8 cellular contexts compared by ENCODE assay signal in genomic region chr1:12231276-12231595, GRCh38. TPM values are rescaled to one million over a fixed set of nuclear protein-coding genes. Genes with fewer than 3 reads are reported as not detected.
DNase-seq lines count a peak whose midpoint lies in the region; ATAC-seq and TF ChIP-seq lines count a peak whose summit lies in the region.

No MANE protein-coding gene starts in this region.

- in situ Hi-C loops in G401 (cut with HindIII; ENCODE audit: low sequenced_read_pairs) = no loop called here

- no peak for TF ChIP-seq CTCF in GM12865 (IDR thresholded peaks at IDR 0.05; ENCODE audit: insufficient read depth, low read depth, low read length, missing control alignments)
- TF ChIP-seq CTCF in WI38 (IDR thresholded peaks at IDR 0.05; ENCODE audit: low read depth, low read length) = no peak
- no peak for TF ChIP-seq CTCF in fibroblast of villous mesenchyme (IDR thresholded peaks at IDR 0.05; ENCODE audit: insufficient read depth, low read depth, low read length)

- no peak for ATAC-seq in activated CD4-positive, CD25-positive, alpha-beta regulatory T cell treated with anti-CD3 and anti-CD28 coated beads, Interleukin-2, amount 50 U/mL, for 24 hours

- H3K4me3 ChIP-seq in GM12865 (ENCODE audit: low read depth, low read length) = peak overlapping the region; percentile 92
- H3K4me3 ChIP-seq in WI38 (ENCODE audit: low read depth, low read length) = peak overlapping the region; percentile 97
- peak overlapping the region; percentile 93 for H3K4me3 ChIP-seq in fibroblast of villous mesenchyme (ENCODE audit: low read depth, low read length)

- DNase-seq in GM12865 (ENCODE audit: low read depth) = no peak
- peak; percentile 24 for DNase-seq in fibroblast of villous mesenchyme (ENCODE audit: low read depth)
- peak; percentile 73 for DNase-seq in renal cortical epithelial cell (ENCODE audit: low read depth)
- DNase-seq in NOMO-1 (lab: John Stamatoyannopoulos, UW; ENCODE audit: unreplicated experiment in 2 of 2) = no peak
- no peak for DNase-seq in G401 (ENCODE audit: low spot score)
- DNase-seq in GM19238 (ENCODE audit: insufficient read length, low spot score) = no peak

RNA-seq across cellular contexts. Expression of gene VPS13D, which starts 1.4 kb away (rescaled TPM):
- total RNA-seq in fibroblast of villous mesenchyme = 39.9 and 55.3 TPM in 2 replicates
- total RNA-seq in renal cortical epithelial cell = 20.0 and 74.1 TPM in 2 replicates
- total RNA-seq in G401 (2014; rRNA removed; shearing (Covaris generic)) = 10.0 and 11.4 TPM in 2 replicates

Comparison
In these comparisons a context has a peak if more than half of its experiments do, and no peak if none do; other contexts are left out.
1. DNase-seq: peak in fibroblast of villous mesenchyme (single experiment) and renal cortical epithelial cell (single experiment); none in GM12865 (single experiment), NOMO-1 (0 of 2), G401 (single experiment) and GM19238 (single experiment).
2. Peak in every context shown above with its lines, with median percentiles within 50 percentile points of each other: H3K4me3 ChIP-seq.